In genomic region chr9:34744295-34745221, GRCh38 we compare ENCODE assay signal across 10 cellular contexts. TPM values are rescaled to one million over a fixed set of nuclear protein-coding genes. Genes with fewer than 3 reads are reported as not detected.
DNase-seq lines count a peak whose midpoint lies in the region; ATAC-seq and TF ChIP-seq lines count a peak whose summit lies in the region.
"Had no signal": no experiment of that assay in that cellular context is flagged by ENCODE, and none has a peak within 500 bp of the region (broad histone marks: within the 10 kb centered on the region; RNA-seq: fewer than 3 reads in every experiment).

No MANE protein-coding gene starts in this region.

- no peak overlapping the region for H3K4me2 ChIP-seq in SK-N-SH

- H3F3A ChIP-seq in SK-N-SH (replicated peaks; ENCODE audit: insufficient read depth), result no peaks in the 10 kb centered on the region

- POLR2A ChIA-PET in SK-N-SH (lab: Yijun Ruan, JAX), result no interaction called here

- no peak for TF ChIP-seq CTCF in brain microvascular endothelial cell (IDR thresholded peaks at IDR 0.05; ENCODE audit: low read depth, low read length, missing control alignments)
- TF ChIP-seq CTCF in lung (IDR thresholded peaks at IDR 0.05; ENCODE audit: control extremely low read depth, extremely low read depth), result no peak
- no peak for TF ChIP-seq CTCF in SK-N-SH (IDR thresholded peaks at IDR 0.05)

- no peaks in the 10 kb centered on the region for H4K20me1 ChIP-seq in SK-N-SH (ENCODE audit: insufficient read depth)

- H3K36me3 ChIP-seq in brain microvascular endothelial cell (replicated peaks) (no peaks in the 10 kb centered on the region), lung (ENCODE audit: control insufficient read depth in 2 of 2, insufficient read depth in 2 of 2, low read length in 2 of 2) (peaks cover 0 to 1% of the 10 kb centered on the region in 2 donors), SK-N-SH (replicated peaks in 1 of 2; ENCODE audit: control insufficient read depth in 1 of 2, insufficient read depth in 2 of 2, low read length in 1 of 2) (no peaks in the 10 kb centered on the region)

- H3K27me3 ChIP-seq in brain microvascular endothelial cell (replicated peaks) (no peaks in the 10 kb centered on the region), lung (ENCODE audit: control insufficient read depth, insufficient read depth) (no peaks in the 10 kb centered on the region), SK-N-SH (ENCODE audit: insufficient read depth) (no peaks in the 10 kb centered on the region)

- no peak overlapping the region for H3K27ac ChIP-seq in brain microvascular endothelial cell
- no peak overlapping the region for H3K27ac ChIP-seq in lung (ENCODE audit: low read depth in 1 of 2, low read length in 1 of 2)
- no peak overlapping the region for H3K27ac ChIP-seq in SK-N-SH (ENCODE audit: low read depth in 2 of 2, low read length in 1 of 2)

- no peak overlapping the region for H2AFZ ChIP-seq in SK-N-SH (ENCODE audit: low read depth)

- DNase-seq in AG20443 (ENCODE audit: low spot score) (peak; percentile 71), M059J (ENCODE audit: low read depth) (peak; percentile 31), brain microvascular endothelial cell (peak; percentile 29), lung (ENCODE audit: low spot score) (no peak), OCI-M1 (lab: John Stamatoyannopoulos, UW) (no peak), cerebellum (ENCODE audit: low spot score) (no peak), SK-N-SH (no peak)
- DNase-seq: activated gamma-delta T cell, erythroblast had no signal

- no peak overlapping the region for H3K4me3 ChIP-seq in brain microvascular endothelial cell (ENCODE audit: low read depth, low read length)
- H3K4me3 ChIP-seq in lung, result no peak overlapping the region
- H3K4me3 ChIP-seq in SK-N-SH (ENCODE audit: low read depth in 2 of 2, low read length in 1 of 2), result no peak overlapping the region

- peak; percentile 58 for ATAC-seq in lung (ENCODE audit: insufficient read depth, low FRiP score)
- ATAC-seq in HG03025 (IDR thresholded peaks at IDR 0.05; ENCODE audit: low FRiP score, unreplicated experiment), result no peak

- peaks cover 0 to 3% of the 10 kb centered on the region in 2 donors for H3K9me3 ChIP-seq in lung (ENCODE audit: control insufficient read depth in 2 of 2, insufficient read depth in 1 of 2, low read length in 1 of 2)
- 0 out of 2 replicates have a peak, but pooled peaks cover 4% of the 10 kb centered on the region for H3K9me3 ChIP-seq in SK-N-SH

- CTCF ChIA-PET in SK-N-SH (lab: Yijun Ruan, JAX), result interaction anchor here (1.1 to 3.3 kb wide), 5 partner anchors 15 to 155 kb away, joined by 4 to 18 read pairs (median 5); no protein-coding TSS in a partner anchor

- WGBS in lung, 2 donors, result 78 to 85% methylated on average over 2 of the region's 2 CpGs
- WGBS in SK-N-SH (ENCODE audit: low lambda C conversion rate), result 91% methylated on average over 2 of the region's 2 CpGs

- TF ChIP-seq RAD21 in SK-N-SH (IDR thresholded peaks at IDR 0.05; ENCODE audit: low read length), result no peak

- no peak for TF ChIP-seq EP300 in SK-N-SH (IDR thresholded peaks at IDR 0.05; ENCODE audit: borderline replicate concordance in 1 of 2, low read depth in 1 of 2, low read length in 1 of 2)

- no peaks in the 10 kb centered on the region for H3K79me2 ChIP-seq in SK-N-SH (ENCODE audit: insufficient read depth)

- H3K9me2 ChIP-seq in SK-N-SH, result no peaks in the 10 kb centered on the region

- H3K4me1 ChIP-seq in lung (ENCODE audit: control insufficient read depth in 2 of 2, insufficient read depth in 2 of 2, low read length in 2 of 2), result peaks cover 0 to 5% of the 10 kb centered on the region in 2 donors
- H3K4me1 ChIP-seq in SK-N-SH (ENCODE audit: control insufficient read depth in 1 of 2, insufficient read depth in 2 of 2, low read depth in 1 of 2, low read length in 1 of 2), result no peaks in the 10 kb centered on the region

- in situ Hi-C loops in brain microvascular endothelial cell (cut with HindIII; ENCODE audit: low pct_ligation_motif_present, low sequenced_read_pairs), result no loop called here

- H3K9ac ChIP-seq in SK-N-SH, result no peak overlapping the region

TF ChIP-seq in SK-N-SH, 30 proteins besides CTCF, POLR2A, EP300 and RAD21:
- no peak for TF ChIP-seq RFX5 (IDR thresholded peaks at IDR 0.05; ENCODE audit: low read length)
- TF ChIP-seq SIN3A (IDR thresholded peaks at IDR 0.05; ENCODE audit: borderline replicate concordance, low read depth, low read length), result no peak

RNA-seq across cellular contexts. Expression of gene CCL21, which starts 34.6 kb away (rescaled TPM):
- total RNA-seq in M059J (2014; rRNA removed; shearing (Covaris generic)), result not detected in 2 replicates
- total RNA-seq in lung (100 to 1,000 TPM in 1 of 2 donors, 10 to 100 TPM in 1; 67.3 to 473 TPM), cerebellum (not detected)
- polyA plus RNA-seq in lung (100 to 1,000 TPM; 140 to 223 TPM), SK-N-SH (2012; rRNA removed) (not detected in 2 replicates)
- polyA plus RNA-seq in SK-N-SH (2012; cell fraction: cytosol; rRNA removed), result not detected in 2 replicates
- polyA plus RNA-seq in SK-N-SH (2012; cell fraction: nucleus; rRNA removed), result not detected in 2 replicates

RNA-seq across cellular contexts. Expression of gene CCL19, which starts 53.5 kb away (rescaled TPM):
- not detected in 2 replicates for total RNA-seq in M059J (2014; rRNA removed; shearing (Covaris generic))
- total RNA-seq in lung (10 to 100 TPM; 19.9 to 33.2 TPM), cerebellum (not detected)
- polyA plus RNA-seq in lung (10 to 100 TPM in 1 of 2 donors, 1 to 10 TPM in 1; 6.5 to 81.5 TPM), SK-N-SH (2012; rRNA removed) (not detected in 2 replicates)
- polyA plus RNA-seq in SK-N-SH (2012; cell fraction: cytosol; rRNA removed), result not detected in 2 replicates
- not detected in 2 replicates for polyA plus RNA-seq in SK-N-SH (2012; cell fraction: nucleus; rRNA removed)

Comparison
In these comparisons a context has a peak if more than half of its experiments do, and no peak if none do; other contexts are left out.
1. DNase-seq: peak in AG20443 (single experiment), M059J (single experiment) and brain microvascular endothelial cell (single experiment); none in lung (single experiment), OCI-M1 (single experiment), cerebellum (single experiment) and SK-N-SH (single experiment).
2. RNA of gene CCL21, which starts 34.6 kb away (total RNA-seq): 67.3 to 473 TPM in lung; not detected in M059J and not detected in cerebellum (single experiment); every median in the first group is over 10 times any median in the second.
3. RNA of gene CCL19, which starts 53.5 kb away (total RNA-seq): 19.9 to 33.2 TPM in lung; not detected in M059J and not detected in cerebellum (single experiment); every median in the first group is over 10 times any median in the second.